ENCODE assay signal across 1 cellular context in the genomic region with DNA sequence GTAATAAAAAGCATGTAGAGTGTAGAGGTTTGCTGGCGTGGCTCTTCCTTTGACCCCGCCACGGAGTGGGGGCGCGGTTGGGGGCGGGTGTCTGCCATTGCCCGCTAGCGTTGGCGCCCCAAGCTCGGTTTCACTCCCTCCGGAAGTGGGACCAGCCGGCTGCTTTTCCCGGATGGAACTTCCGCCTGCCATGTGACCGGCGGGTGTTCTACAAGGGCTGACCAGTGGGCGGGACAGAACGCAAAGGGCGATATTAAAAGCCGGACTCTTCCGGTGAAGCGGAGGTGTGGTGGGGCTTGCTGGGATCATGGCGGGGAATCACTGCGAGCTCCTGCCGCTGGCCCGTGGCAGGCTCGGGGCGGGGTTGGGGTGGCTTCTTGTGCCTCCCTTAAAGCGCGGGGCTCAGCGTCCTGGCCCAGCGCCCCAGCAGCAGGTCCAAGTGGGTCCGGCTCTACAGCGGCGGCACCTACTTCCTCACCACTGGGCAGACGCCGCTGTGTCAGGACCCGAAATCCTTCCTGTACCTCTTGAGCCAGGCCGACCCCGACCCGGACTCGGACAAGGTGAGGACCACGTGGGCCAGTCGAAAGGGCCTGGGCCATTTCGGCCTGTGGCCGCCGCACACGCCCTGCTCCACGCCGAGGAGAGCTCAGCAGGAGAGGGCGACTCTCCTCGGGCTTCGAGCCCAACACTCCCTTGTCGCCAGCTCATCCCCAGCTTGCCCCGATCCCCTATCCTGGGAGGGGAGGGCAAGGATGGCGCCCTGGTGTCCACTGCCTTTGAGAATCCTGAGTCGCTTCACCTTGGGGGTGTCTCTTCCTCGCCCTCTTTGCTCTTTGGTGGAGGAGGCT.
A peak's percentile ranks its signal among the peaks of the same experiment; 100 is the strongest.
TF ChIP-seq lines count a peak whose summit lies in the region.

No MANE protein-coding gene starts in this region.

TF ChIP-seq in GM23338, 12 proteins besides CTCF, POLR2A, EP300 and RAD21 (continued from another document):
- TF ChIP-seq, protein P1, sequence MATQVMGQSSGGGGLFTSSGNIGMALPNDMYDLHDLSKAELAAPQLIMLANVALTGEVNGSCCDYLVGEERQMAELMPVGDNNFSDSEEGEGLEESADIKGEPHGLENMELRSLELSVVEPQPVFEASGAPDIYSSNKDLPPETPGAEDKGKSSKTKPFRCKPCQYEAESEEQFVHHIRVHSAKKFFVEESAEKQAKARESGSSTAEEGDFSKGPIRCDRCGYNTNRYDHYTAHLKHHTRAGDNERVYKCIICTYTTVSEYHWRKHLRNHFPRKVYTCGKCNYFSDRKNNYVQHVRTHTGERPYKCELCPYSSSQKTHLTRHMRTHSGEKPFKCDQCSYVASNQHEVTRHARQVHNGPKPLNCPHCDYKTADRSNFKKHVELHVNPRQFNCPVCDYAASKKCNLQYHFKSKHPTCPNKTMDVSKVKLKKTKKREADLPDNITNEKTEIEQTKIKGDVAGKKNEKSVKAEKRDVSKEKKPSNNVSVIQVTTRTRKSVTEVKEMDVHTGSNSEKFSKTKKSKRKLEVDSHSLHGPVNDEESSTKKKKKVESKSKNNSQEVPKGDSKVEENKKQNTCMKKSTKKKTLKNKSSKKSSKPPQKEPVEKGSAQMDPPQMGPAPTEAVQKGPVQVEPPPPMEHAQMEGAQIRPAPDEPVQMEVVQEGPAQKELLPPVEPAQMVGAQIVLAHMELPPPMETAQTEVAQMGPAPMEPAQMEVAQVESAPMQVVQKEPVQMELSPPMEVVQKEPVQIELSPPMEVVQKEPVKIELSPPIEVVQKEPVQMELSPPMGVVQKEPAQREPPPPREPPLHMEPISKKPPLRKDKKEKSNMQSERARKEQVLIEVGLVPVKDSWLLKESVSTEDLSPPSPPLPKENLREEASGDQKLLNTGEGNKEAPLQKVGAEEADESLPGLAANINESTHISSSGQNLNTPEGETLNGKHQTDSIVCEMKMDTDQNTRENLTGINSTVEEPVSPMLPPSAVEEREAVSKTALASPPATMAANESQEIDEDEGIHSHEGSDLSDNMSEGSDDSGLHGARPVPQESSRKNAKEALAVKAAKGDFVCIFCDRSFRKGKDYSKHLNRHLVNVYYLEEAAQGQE (IDR thresholded peaks at IDR 0.05; ENCODE audit: unreplicated experiment) = no peak
- TF ChIP-seq NANOG (IDR thresholded peaks at IDR 0.05; ENCODE audit: borderline replicate concordance) = no peak
- peak; percentile 95 for TF ChIP-seq POLR2AphosphoS5 (IDR thresholded peaks at IDR 0.05; ENCODE audit: low read depth)
- peak; percentile 76 for TF ChIP-seq CREB1 (CRISPR knock-in tag; IDR thresholded peaks at IDR 0.05; ENCODE audit: low read depth)
